1 cellular context compared by ENCODE assay signal in genomic region chr16:87465306-87465705, GRCh38.
A peak's percentile ranks its signal among the peaks of the same experiment; 100 is the strongest.
TF ChIP-seq lines count a peak whose summit lies in the region.

No MANE protein-coding gene starts in this region.

TF ChIP-seq in HepG2, 621 proteins besides CTCF, POLR2A, EP300 and RAD21 (continued from another document and continues in another):
- TF ChIP-seq ZNF407 (CRISPR knock-in tag; IDR thresholded peaks at IDR 0.05; ENCODE audit: not compliant biosample characterization) (no peak), MAZ (IDR thresholded peaks at IDR 0.05; ENCODE audit: borderline replicate concordance, low read depth, low read length) (no peak), MAZ (CRISPR knock-in tag; IDR thresholded peaks at IDR 0.05; ENCODE audit: low read depth) (no peak), ZNF354B (CRISPR knock-in tag; IDR thresholded peaks at IDR 0.05) (no peak), ZNF570 (CRISPR knock-in tag; IDR thresholded peaks at IDR 0.05; ENCODE audit: borderline replicate concordance) (no peak), ZNF24 (IDR thresholded peaks at IDR 0.05) (no peak), NFATC3 (CRISPR knock-in tag; IDR thresholded peaks at IDR 0.05) (no peak), TRAFD1 (CRISPR knock-in tag; IDR thresholded peaks at IDR 0.05; ENCODE audit: borderline replicate concordance) (no peak), RXRB (CRISPR knock-in tag; IDR thresholded peaks at IDR 0.05; ENCODE audit: borderline replicate concordance) (peak; percentile 69; the same call in 1 of the 2 replicates), THAP9 (CRISPR knock-in tag; IDR thresholded peaks at IDR 0.05; ENCODE audit: borderline replicate concordance) (no peak), PHF5A (CRISPR knock-in tag; IDR thresholded peaks at IDR 0.05; ENCODE audit: low read depth, unreplicated experiment) (no peak), PHF8 (CRISPR knock-in tag; IDR thresholded peaks at IDR 0.05) (0 out of 2 replicates have a peak, but pooled peaks have one; percentile 23), ZNF468 (CRISPR knock-in tag; IDR thresholded peaks at IDR 0.05) (peak; percentile 70; the same call in 1 of the 2 replicates), ZNF292 (CRISPR knock-in tag; IDR thresholded peaks at IDR 0.05; ENCODE audit: borderline replicate concordance, low read depth) (no peak), ZFP41 (CRISPR knock-in tag; IDR thresholded peaks at IDR 0.05; ENCODE audit: borderline replicate concordance) (no peak), LRRFIP1 (CRISPR knock-in tag; conservative IDR thresholded peaks at IDR 0.05) (no peak), MAFF (IDR thresholded peaks at IDR 0.05; ENCODE audit: low read depth, low read length) (no peak), ZNF878 (CRISPR knock-in tag; IDR thresholded peaks at IDR 0.05) (peak; percentile 42; the same call in 1 of the 2 replicates), ZNF274 (CRISPR knock-in tag; IDR thresholded peaks at IDR 0.05) (no peak), IRX3 (CRISPR knock-in tag; IDR thresholded peaks at IDR 0.05; ENCODE audit: borderline replicate concordance, low read depth) (no peak), ZNF121 (CRISPR knock-in tag; IDR thresholded peaks at IDR 0.05) (no peak), EED (CRISPR knock-in tag; IDR thresholded peaks at IDR 0.05) (no peak), KAT7 (CRISPR knock-in tag; IDR thresholded peaks at IDR 0.05; ENCODE audit: borderline replicate concordance) (no peak), THRA (CRISPR knock-in tag; IDR thresholded peaks at IDR 0.05; ENCODE audit: borderline replicate concordance) (peak; percentile 73; the same call in 1 of the 2 replicates), ZBTB4 (CRISPR knock-in tag; IDR thresholded peaks at IDR 0.05; ENCODE audit: borderline replicate concordance) (no peak), SMARCE1 (IDR thresholded peaks at IDR 0.05; ENCODE audit: borderline replicate concordance) (no peak), KLF16 (CRISPR knock-in tag; IDR thresholded peaks at IDR 0.05) (no peak), ZSCAN5A (CRISPR knock-in tag; IDR thresholded peaks at IDR 0.05; ENCODE audit: borderline replicate concordance) (no peak), CSRNP2 (CRISPR knock-in tag; conservative IDR thresholded peaks at IDR 0.05; ENCODE audit: low read depth) (no peak), ZNF558 (CRISPR knock-in tag; IDR thresholded peaks at IDR 0.05; ENCODE audit: borderline replicate concordance) (no peak), ZSCAN25 (CRISPR knock-in tag; IDR thresholded peaks at IDR 0.05) (no peak), ZNF672 (CRISPR knock-in tag; IDR thresholded peaks at IDR 0.05) (no peak), SP5 (CRISPR knock-in tag; IDR thresholded peaks at IDR 0.05; ENCODE audit: borderline replicate concordance, low read depth) (peak; percentile 24; the same call in 1 of the 2 replicates), ZSCAN22 (CRISPR knock-in tag; IDR thresholded peaks at IDR 0.05) (no peak), ZBTB20 (CRISPR knock-in tag; IDR thresholded peaks at IDR 0.05; ENCODE audit: borderline replicate concordance, low read depth) (no peak), ZNF282 (IDR thresholded peaks at IDR 0.05; ENCODE audit: partially characterized antibody) (no peak)
